2 cellular contexts compared by ENCODE assay signal in the genomic region with DNA sequence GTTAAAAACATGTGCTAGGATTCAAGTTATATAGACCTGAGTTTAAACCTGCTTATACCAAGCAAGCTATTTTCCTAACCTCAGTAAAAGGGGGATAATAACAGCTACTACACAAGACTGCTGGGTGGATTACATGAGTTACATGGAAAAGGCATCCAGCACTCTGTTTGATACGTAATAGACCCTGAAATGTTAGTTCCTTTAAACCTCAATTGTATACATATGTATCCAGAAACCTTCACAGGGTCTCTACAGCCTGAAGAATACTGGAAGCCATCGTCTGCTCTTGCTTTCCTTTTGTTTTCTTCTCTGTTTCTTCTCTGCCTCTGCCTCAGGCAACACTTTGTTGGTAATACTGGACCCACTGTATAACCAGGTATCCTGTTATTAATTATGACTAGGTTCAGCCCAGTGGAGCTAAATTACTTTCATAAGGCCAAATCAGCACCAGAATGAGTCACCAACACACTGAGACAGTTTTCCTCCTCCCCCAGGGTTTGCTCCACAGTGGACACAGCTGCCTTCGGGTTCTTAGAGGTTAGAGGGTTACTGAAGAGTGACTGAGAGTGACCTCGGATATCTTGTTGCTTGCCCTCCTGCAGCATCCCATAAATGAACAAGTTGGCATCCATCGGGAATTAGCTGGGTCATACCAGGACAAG.
A peak's percentile ranks its signal among the peaks of the same experiment; 100 is the strongest.
TF ChIP-seq lines count a peak whose summit lies in the region.

No MANE protein-coding gene starts in this region.

TF ChIP-seq in GM23338, 12 proteins besides CTCF, POLR2A, EP300 and RAD21 (continued from another document):
- TF ChIP-seq, protein P1, sequence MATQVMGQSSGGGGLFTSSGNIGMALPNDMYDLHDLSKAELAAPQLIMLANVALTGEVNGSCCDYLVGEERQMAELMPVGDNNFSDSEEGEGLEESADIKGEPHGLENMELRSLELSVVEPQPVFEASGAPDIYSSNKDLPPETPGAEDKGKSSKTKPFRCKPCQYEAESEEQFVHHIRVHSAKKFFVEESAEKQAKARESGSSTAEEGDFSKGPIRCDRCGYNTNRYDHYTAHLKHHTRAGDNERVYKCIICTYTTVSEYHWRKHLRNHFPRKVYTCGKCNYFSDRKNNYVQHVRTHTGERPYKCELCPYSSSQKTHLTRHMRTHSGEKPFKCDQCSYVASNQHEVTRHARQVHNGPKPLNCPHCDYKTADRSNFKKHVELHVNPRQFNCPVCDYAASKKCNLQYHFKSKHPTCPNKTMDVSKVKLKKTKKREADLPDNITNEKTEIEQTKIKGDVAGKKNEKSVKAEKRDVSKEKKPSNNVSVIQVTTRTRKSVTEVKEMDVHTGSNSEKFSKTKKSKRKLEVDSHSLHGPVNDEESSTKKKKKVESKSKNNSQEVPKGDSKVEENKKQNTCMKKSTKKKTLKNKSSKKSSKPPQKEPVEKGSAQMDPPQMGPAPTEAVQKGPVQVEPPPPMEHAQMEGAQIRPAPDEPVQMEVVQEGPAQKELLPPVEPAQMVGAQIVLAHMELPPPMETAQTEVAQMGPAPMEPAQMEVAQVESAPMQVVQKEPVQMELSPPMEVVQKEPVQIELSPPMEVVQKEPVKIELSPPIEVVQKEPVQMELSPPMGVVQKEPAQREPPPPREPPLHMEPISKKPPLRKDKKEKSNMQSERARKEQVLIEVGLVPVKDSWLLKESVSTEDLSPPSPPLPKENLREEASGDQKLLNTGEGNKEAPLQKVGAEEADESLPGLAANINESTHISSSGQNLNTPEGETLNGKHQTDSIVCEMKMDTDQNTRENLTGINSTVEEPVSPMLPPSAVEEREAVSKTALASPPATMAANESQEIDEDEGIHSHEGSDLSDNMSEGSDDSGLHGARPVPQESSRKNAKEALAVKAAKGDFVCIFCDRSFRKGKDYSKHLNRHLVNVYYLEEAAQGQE (IDR thresholded peaks at IDR 0.05; ENCODE audit: unreplicated experiment): no peak
- no peak for TF ChIP-seq NANOG (IDR thresholded peaks at IDR 0.05; ENCODE audit: borderline replicate concordance)
- no peak for TF ChIP-seq EZH2 (IDR thresholded peaks at IDR 0.05; ENCODE audit: low read depth, unreplicated experiment)
- TF ChIP-seq JUNB (IDR thresholded peaks at IDR 0.05; ENCODE audit: unreplicated experiment): no peak
- TF ChIP-seq, protein P2, sequence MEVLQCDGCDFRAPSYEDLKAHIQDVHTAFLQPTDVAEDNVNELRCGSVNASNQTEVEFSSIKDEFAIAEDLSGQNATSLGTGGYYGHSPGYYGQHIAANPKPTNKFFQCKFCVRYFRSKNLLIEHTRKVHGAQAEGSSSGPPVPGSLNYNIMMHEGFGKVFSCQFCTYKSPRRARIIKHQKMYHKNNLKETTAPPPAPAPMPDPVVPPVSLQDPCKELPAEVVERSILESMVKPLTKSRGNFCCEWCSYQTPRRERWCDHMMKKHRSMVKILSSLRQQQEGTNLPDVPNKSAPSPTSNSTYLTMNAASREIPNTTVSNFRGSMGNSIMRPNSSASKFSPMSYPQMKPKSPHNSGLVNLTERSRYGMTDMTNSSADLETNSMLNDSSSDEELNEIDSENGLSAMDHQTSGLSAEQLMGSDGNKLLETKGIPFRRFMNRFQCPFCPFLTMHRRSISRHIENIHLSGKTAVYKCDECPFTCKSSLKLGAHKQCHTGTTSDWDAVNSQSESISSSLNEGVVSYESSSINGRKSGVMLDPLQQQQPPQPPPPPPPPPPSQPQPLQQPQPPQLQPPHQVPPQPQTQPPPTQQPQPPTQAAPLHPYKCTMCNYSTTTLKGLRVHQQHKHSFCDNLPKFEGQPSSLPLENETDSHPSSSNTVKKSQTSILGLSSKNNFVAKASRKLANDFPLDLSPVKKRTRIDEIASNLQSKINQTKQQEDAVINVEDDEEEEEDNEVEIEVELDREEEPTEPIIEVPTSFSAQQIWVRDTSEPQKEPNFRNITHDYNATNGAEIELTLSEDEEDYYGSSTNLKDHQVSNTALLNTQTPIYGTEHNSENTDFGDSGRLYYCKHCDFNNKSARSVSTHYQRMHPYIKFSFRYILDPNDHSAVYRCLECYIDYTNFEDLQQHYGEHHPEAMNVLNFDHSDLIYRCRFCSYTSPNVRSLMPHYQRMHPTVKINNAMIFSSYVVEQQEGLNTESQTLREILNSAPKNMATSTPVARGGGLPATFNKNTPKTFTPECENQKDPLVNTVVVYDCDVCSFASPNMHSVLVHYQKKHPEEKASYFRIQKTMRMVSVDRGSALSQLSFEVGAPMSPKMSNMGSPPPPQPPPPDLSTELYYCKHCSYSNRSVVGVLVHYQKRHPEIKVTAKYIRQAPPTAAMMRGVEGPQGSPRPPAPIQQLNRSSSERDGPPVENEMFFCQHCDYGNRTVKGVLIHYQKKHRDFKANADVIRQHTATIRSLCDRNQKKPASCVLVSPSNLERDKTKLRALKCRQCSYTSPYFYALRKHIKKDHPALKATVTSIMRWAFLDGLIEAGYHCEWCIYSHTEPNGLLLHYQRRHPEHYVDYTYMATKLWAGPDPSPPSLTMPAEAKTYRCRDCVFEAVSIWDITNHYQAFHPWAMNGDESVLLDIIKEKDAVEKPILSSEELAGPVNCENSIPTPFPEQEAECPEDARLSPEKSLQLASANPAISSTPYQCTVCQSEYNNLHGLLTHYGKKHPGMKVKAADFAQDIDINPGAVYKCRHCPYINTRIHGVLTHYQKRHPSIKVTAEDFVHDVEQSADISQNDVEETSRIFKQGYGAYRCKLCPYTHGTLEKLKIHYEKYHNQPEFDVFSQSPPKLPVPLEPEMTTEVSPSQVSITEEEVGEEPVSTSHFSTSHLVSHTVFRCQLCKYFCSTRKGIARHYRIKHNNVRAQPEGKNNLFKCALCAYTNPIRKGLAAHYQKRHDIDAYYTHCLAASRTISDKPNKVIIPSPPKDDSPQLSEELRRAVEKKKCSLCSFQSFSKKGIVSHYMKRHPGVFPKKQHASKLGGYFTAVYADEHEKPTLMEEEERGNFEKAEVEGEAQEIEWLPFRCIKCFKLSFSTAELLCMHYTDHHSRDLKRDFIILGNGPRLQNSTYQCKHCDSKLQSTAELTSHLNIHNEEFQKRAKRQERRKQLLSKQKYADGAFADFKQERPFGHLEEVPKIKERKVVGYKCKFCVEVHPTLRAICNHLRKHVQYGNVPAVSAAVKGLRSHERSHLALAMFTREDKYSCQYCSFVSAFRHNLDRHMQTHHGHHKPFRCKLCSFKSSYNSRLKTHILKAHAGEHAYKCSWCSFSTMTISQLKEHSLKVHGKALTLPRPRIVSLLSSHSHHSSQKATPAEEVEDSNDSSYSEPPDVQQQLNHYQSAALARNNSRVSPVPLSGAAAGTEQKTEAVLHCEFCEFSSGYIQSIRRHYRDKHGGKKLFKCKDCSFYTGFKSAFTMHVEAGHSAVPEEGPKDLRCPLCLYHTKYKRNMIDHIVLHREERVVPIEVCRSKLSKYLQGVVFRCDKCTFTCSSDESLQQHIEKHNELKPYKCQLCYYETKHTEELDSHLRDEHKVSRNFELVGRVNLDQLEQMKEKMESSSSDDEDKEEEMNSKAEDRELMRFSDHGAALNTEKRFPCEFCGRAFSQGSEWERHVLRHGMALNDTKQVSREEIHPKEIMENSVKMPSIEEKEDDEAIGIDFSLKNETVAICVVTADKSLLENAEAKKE (CRISPR knock-in tag; IDR thresholded peaks at IDR 0.05): no peak

TF ChIP-seq in PFSK-1, 5 proteins besides CTCF, POLR2A, EP300 and RAD21 (continued from another document):
- TF ChIP-seq, protein P1 (IDR thresholded peaks at IDR 0.05; ENCODE audit: insufficient read depth in 1 of 2, low read depth in 2 of 2, low read length in 2 of 2): peak in 1 of 2 experiments; percentile 75; a peak in 2 of 4 replicates
